ENCODE assay signal across 17 cellular contexts in genomic region chr17:29279397-29280070, GRCh38. TPM values are rescaled to one million over a fixed set of nuclear protein-coding genes. Genes with fewer than 3 reads are reported as not detected.
"Had no signal": no experiment of that assay in that cellular context is flagged by ENCODE, and none has a peak within 500 bp of the region (broad histone marks: within the 10 kb centered on the region; RNA-seq: fewer than 3 reads in every experiment).

No MANE protein-coding gene starts in this region.

- H3K27ac Mint-ChIP-seq: neural progenitor cell had no signal

- H3K4me3 ChIP-seq: adrenal gland, neural progenitor cell, tibial artery, vagina had no signal

- H3K4me3 Mint-ChIP-seq: neural progenitor cell had no signal

- DNase-seq: activated CD4-positive, alpha-beta T cell treated with anti-CD3 and anti-CD28 coated beads, Interleukin-2, amount 50 U/mL, for 1 hour; activated gamma-delta T cell; activated T-cell treated with anti-CD3 and anti-CD28 coated beads, Interleukin-2, amount 50 U/mL, for 1 hour; adrenal gland; central memory CD4-positive, alpha-beta T cell; dermis blood vessel endothelial cell; hypothalamus; kidney glomerular epithelial cell; tibial artery had no signal

RNA-seq across cellular contexts. Expression of gene CRYBA1, which starts 32.9 kb away (rescaled TPM):
- total RNA-seq: adrenal gland; dermis blood vessel endothelial cell; glomerular endothelial cell; liver; mesenteric fat pad; renal cortical epithelial cell; skeletal muscle tissue; T-helper 2 cell treated with Interferon-gamma antibody and Interleukin-4, amounts not matched to agents 100 ng/mL and 5 ng/mL, for 36 hours; vagina had no signal
